15 cellular contexts compared by ENCODE assay signal in the genomic region with DNA sequence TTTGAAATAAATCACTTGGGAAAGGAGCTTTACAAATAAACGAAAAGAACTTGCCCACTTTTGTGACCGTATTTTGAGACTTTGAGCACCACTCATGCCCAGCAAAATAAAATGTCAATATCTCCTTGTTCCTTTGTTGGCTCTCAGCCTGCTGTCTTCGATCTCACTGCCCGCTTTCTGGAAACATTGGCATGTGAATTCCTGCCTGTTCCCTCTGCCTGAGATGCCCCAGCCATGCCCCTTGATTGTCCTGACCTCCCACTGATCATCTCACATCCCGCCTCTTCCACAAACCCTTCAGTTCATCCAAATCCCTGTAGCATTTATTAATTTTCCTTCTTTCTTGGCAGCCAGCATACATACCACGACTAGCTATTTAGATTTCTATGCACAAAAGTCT.
"Had no signal": no experiment of that assay in that cellular context is flagged by ENCODE, and none has a peak within 500 bp of the region (broad histone marks: within the 10 kb centered on the region; RNA-seq: fewer than 3 reads in every experiment).

No MANE protein-coding gene starts in this region.

- H3K9me3 Mint-ChIP-seq: activated B cell treated with CpG ODN at 0.5 μM for 24 hours; activated naive CD4-positive, alpha-beta T cell treated with anti-CD3 and anti-CD28 coated beads for 36 hours; activated naive CD8-positive, alpha-beta T cell treated with anti-CD3 and anti-CD28 coated beads, Interleukin-2, amount 50 U/mL, for 24 hours; effector memory CD8-positive, alpha-beta T cell; neural progenitor cell had no signal

- H3K4me1 Mint-ChIP-seq: activated B cell treated with CpG ODN at 0.5 μM for 24 hours, neural progenitor cell had no signal

- H3K27me3 Mint-ChIP-seq: activated B cell treated with CpG ODN at 0.5 μM for 24 hours; activated naive CD8-positive, alpha-beta T cell treated with anti-CD3 and anti-CD28 coated beads, Interleukin-2, amount 50 U/mL, for 24 hours; effector memory CD8-positive, alpha-beta T cell had no signal

- DNase-seq: activated B cell treated with CpG ODN at 0.5 μM for 24 hours; activated CD4-positive, alpha-beta T cell treated with anti-CD3 and anti-CD28 coated beads, Interleukin-2, amount 50 U/mL, for 1 hour; activated naive CD4-positive, alpha-beta T cell treated with anti-CD3 and anti-CD28 coated beads for 36 hours; activated naive CD8-positive, alpha-beta T cell treated with anti-CD3 and anti-CD28 coated beads, Interleukin-2, amount 50 U/mL, for 24 hours; dermis blood vessel endothelial cell; effector memory CD8-positive, alpha-beta T cell; heart right ventricle; mesenchymal stem cell; pancreas; Right ventricle myocardium superior; sigmoid colon; substantia nigra; transverse colon had no signal

- H3K4me3 Mint-ChIP-seq: activated B cell treated with CpG ODN at 0.5 μM for 24 hours; activated naive CD4-positive, alpha-beta T cell treated with anti-CD3 and anti-CD28 coated beads for 36 hours; activated naive CD8-positive, alpha-beta T cell treated with anti-CD3 and anti-CD28 coated beads, Interleukin-2, amount 50 U/mL, for 24 hours; effector memory CD8-positive, alpha-beta T cell; neural progenitor cell had no signal

- H3K27ac Mint-ChIP-seq: activated B cell treated with CpG ODN at 0.5 μM for 24 hours; activated naive CD4-positive, alpha-beta T cell treated with anti-CD3 and anti-CD28 coated beads for 36 hours; activated naive CD8-positive, alpha-beta T cell treated with anti-CD3 and anti-CD28 coated beads, Interleukin-2, amount 50 U/mL, for 24 hours; effector memory CD8-positive, alpha-beta T cell; neural progenitor cell had no signal

- ATAC-seq: activated naive CD8-positive, alpha-beta T cell treated with anti-CD3 and anti-CD28 coated beads, Interleukin-2, amount 50 U/mL, for 24 hours; effector memory CD8-positive, alpha-beta T cell; gastroesophageal sphincter; heart right ventricle; pancreas had no signal
